ENCODE assay signal across 8 cellular contexts in genomic region chr3:49022751-49023171, GRCh38. TPM values are rescaled to one million over a fixed set of nuclear protein-coding genes. Genes with fewer than 3 reads are reported as not detected.
DNase-seq lines count a peak whose midpoint lies in the region; ATAC-seq and TF ChIP-seq lines count a peak whose summit lies in the region.

No MANE protein-coding gene starts in this region.

- H3K4me1 ChIP-seq in prostate gland (replicated peaks), result no peaks in the 10 kb centered on the region

- no peaks in the 10 kb centered on the region for H3K9me3 ChIP-seq in prostate gland

- H3K4me3 ChIP-seq in epithelial cell of proximal tubule (ENCODE audit: low read depth, low read length) (peak overlapping the region; percentile 92), prostate gland (peak overlapping the region; percentile 79 to 86)

- ATAC-seq in GM18868 (IDR thresholded peaks at IDR 0.05; ENCODE audit: unreplicated experiment), result no peak

- H3K27me3 ChIP-seq in prostate gland (replicated peaks; ENCODE audit: insufficient read depth), result no peaks in the 10 kb centered on the region

- TF ChIP-seq POLR2A in prostate gland (IDR thresholded peaks at IDR 0.05), result no peak

- 21% methylated on average over 10 of the region's 11 CpGs for WGBS in prostate gland

- H3K36me3 ChIP-seq in prostate gland, result peaks cover 7 to 8% of the 10 kb centered on the region in 2 donors

- TF ChIP-seq CTCF in epithelial cell of proximal tubule (conservative IDR thresholded peaks at IDR 0.05; ENCODE audit: low read depth, low read length), result no peak
- no peak for TF ChIP-seq CTCF in prostate gland (IDR thresholded peaks at IDR 0.05)

- DNase-seq in DMS 273 (lab: John Stamatoyannopoulos, UW; ENCODE audit: unreplicated experiment) (peak; percentile 53), DMS 273 treated with DMSO at 0.1 percent for 48 hours (lab: John Stamatoyannopoulos, UW) (no peak), RKO (ENCODE audit: low spot score) (peak; percentile 74), epithelial cell of proximal tubule (ENCODE audit: low read depth) (no peak), prostate gland (ENCODE audit: low spot score) (no peak), AG08395 (ENCODE audit: low spot score) (no peak), NCI-H1417 treated with DMSO at 0.1 percent for 48 hours (lab: John Stamatoyannopoulos, UW) (no peak)

- peak overlapping the region; percentile 99 to 100 for H3K27ac ChIP-seq in prostate gland

- intact Hi-C loops in prostate gland (cut with DNase I), result loop anchor here (5.0 kb wide), 1 partner anchor 70 kb away; the partner anchor contains the start of gene QRICH1

RNA-seq across cellular contexts. Expression of gene NDUFAF3, which starts 0.8 kb away (rescaled TPM):
- total RNA-seq in epithelial cell of proximal tubule (160 and 280 TPM in 2 replicates), prostate gland (100 to 1,000 TPM; 168 to 183 TPM)

RNA-seq across cellular contexts. Expression of gene DALRD3, which starts 4.4 kb away (rescaled TPM):
- total RNA-seq in epithelial cell of proximal tubule (55.0 and 64.3 TPM in 2 replicates), prostate gland (10 to 100 TPM; 50.2 to 60.3 TPM)

RNA-seq across cellular contexts. Expression of gene IMPDH2, which starts 6.4 kb away (rescaled TPM):
- 253 and 258 TPM in 2 replicates for total RNA-seq in epithelial cell of proximal tubule
- total RNA-seq in prostate gland, result 100 to 1,000 TPM; 110 to 186 TPM

RNA-seq across cellular contexts. Expression of gene WDR6, which starts 15.6 kb away (rescaled TPM):
- total RNA-seq in epithelial cell of proximal tubule, result 86.1 and 99.5 TPM in 2 replicates
- total RNA-seq in prostate gland, result 100 to 1,000 TPM; 128 to 223 TPM

RNA-seq across cellular contexts. Expression of gene P4HTM, which starts 32.7 kb away (rescaled TPM):
- 17.1 and 23.2 TPM in 2 replicates for total RNA-seq in epithelial cell of proximal tubule
- total RNA-seq in prostate gland, result 100 to 1,000 TPM in 1 of 2 donors, 10 to 100 TPM in 1; 56.0 to 101 TPM

Comparison
In these comparisons a context has a peak if more than half of its experiments do, and no peak if none do; other contexts are left out.
1. DNase-seq: peak in DMS 273 (single experiment) and RKO (single experiment); none in DMS 273 treated with DMSO at 0.1 percent for 48 hours (single experiment), epithelial cell of proximal tubule (single experiment), prostate gland (single experiment), AG08395 (single experiment) and NCI-H1417 treated with DMSO at 0.1 percent for 48 hours (single experiment).